26 cellular contexts compared by ENCODE assay signal in the genomic region with DNA sequence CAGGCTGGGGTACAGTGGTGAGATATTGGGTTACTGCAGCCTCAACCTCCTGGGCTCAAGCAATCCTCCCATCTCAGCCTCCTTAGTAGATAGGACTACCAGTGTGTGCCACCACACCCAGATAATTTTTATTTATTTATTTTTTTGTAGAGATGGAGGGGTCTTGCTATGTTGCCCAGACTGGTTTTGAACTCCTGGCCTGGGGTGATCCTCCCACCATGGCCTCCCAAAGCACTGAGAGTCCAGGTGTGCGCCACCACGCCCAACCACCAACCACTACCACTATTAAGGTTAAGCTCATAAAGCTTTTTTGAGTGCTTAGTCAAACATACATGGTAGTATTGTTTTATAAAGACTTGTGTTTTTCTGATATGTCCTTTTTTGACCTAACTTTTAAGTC.
"Had no signal": no experiment of that assay in that cellular context is flagged by ENCODE, and none has a peak within 500 bp of the region (broad histone marks: within the 10 kb centered on the region; RNA-seq: fewer than 3 reads in every experiment).

No MANE protein-coding gene starts in this region.

- H3K27me3 Mint-ChIP-seq: progenitor cell of endocrine pancreas; stimulated activated naive B cell treated with anti-CD40 and anti-IgM and Interleukin-4, amounts not matched to agents 10 μg/mL and 1 μg/mL and 100 μg/mL, for 72 hours had no signal

- H3K9me3 ChIP-seq: breast epithelium, esophagus muscularis mucosa, heart left ventricle, tibial nerve had no signal

- H3K27me3 ChIP-seq: breast epithelium, esophagus muscularis mucosa, foreskin keratinocyte, heart left ventricle, tibial nerve had no signal

- H3K4me3 ChIP-seq: breast epithelium, esophagus muscularis mucosa, heart left ventricle, tibial nerve had no signal

- H3K4me3 Mint-ChIP-seq: activated CD8-positive, alpha-beta T cell treated with anti-CD3 and anti-CD28 coated beads, Interleukin-2, amount 10 ng/mL, durations not matched to agents 7 days and 5 days; activated naive CD4-positive, alpha-beta T cell treated with anti-CD3 and anti-CD28 coated beads, Interleukin-2, amount 10 ng/mL, durations not matched to agents 7 days and 5 days; endodermal cell; nephron; stimulated activated naive B cell treated with anti-CD40 and anti-IgM and Interleukin-4, amounts not matched to agents 10 μg/mL and 1 μg/mL and 100 μg/mL, for 72 hours had no signal

- H3K4me1 ChIP-seq: foreskin keratinocyte had no signal

- DNase-seq: activated CD4-positive, alpha-beta T cell treated with anti-CD3 and anti-CD28 coated beads for 1 hour; activated CD8-positive, alpha-beta T cell treated with anti-CD3 and anti-CD28 coated beads, Interleukin-2, amount 10 ng/mL, durations not matched to agents 7 days and 5 days; activated gamma-delta T cell; activated naive CD4-positive, alpha-beta T cell treated with anti-CD3 and anti-CD28 coated beads, Interleukin-2, amount 10 ng/mL, durations not matched to agents 7 days and 5 days; activated T-cell treated with anti-CD3 and anti-CD28 coated beads for 4 hours; amygdala; central memory CD4-positive, alpha-beta T cell; endodermal cell; foreskin keratinocyte; heart left ventricle; hypothalamus; immature natural killer cell; kidney; left colon; mammary epithelial cell; small intestine; stimulated activated CD4-positive, alpha-beta T cell treated with anti-CD3 and anti-CD28 coated beads, Interleukin-1b, Interleukin-23, amount 100 ng/mL, for 48 hours; stimulated activated naive B cell treated with anti-CD40 and anti-IgM and Interleukin-4, amounts not matched to agents 10 μg/mL and 1 μg/mL and 100 μg/mL, for 72 hours; T-helper 2 cell had no signal

- H3K36me3 ChIP-seq: breast epithelium had no signal

- H3K27ac Mint-ChIP-seq: activated CD8-positive, alpha-beta T cell treated with anti-CD3 and anti-CD28 coated beads, Interleukin-2, amount 10 ng/mL, durations not matched to agents 7 days and 5 days; activated naive CD4-positive, alpha-beta T cell treated with anti-CD3 and anti-CD28 coated beads, Interleukin-2, amount 10 ng/mL, durations not matched to agents 7 days and 5 days; activated T-helper 1 cell treated with anti-CD3 and anti-CD28 coated beads, Interleukin-12 subunit alpha, Interleukin-12 subunit beta, Interleukin-2, Interleukin-4 antibody, amounts not matched to agents 30 ng/mL and 10 ng/mL and 1 ng/mL, durations not matched to agents 14 hours and 24 hours and 36 hours; endodermal cell; nephron; progenitor cell of endocrine pancreas; stimulated activated naive B cell treated with anti-CD40 and anti-IgM and Interleukin-4, amounts not matched to agents 10 μg/mL and 1 μg/mL and 100 μg/mL, for 72 hours had no signal

- ATAC-seq: activated CD8-positive, alpha-beta T cell treated with anti-CD3 and anti-CD28 coated beads, Interleukin-2, amount 10 ng/mL, durations not matched to agents 7 days and 5 days; foreskin keratinocyte; heart left ventricle; left colon; sciatic nerve; stimulated activated naive B cell treated with anti-CD40 and anti-IgM and Interleukin-4, amounts not matched to agents 10 μg/mL and 1 μg/mL and 100 μg/mL, for 72 hours had no signal

- H3K9me3 Mint-ChIP-seq: activated naive CD4-positive, alpha-beta T cell treated with anti-CD3 and anti-CD28 coated beads, Interleukin-2, amount 10 ng/mL, durations not matched to agents 7 days and 5 days; activated T-helper 1 cell treated with anti-CD3 and anti-CD28 coated beads, Interleukin-12 subunit alpha, Interleukin-12 subunit beta, Interleukin-2, Interleukin-4 antibody, amounts not matched to agents 30 ng/mL and 10 ng/mL and 1 ng/mL, durations not matched to agents 14 hours and 24 hours and 36 hours; endodermal cell; immature natural killer cell; nephron; stimulated activated naive B cell treated with anti-CD40 and anti-IgM and Interleukin-4, amounts not matched to agents 10 μg/mL and 1 μg/mL and 100 μg/mL, for 72 hours had no signal

- FAIRE-seq: kidney, small intestine had no signal

- H3K27ac ChIP-seq: breast epithelium, esophagus muscularis mucosa, foreskin keratinocyte, heart left ventricle, tibial nerve had no signal
